9 cellular contexts compared by ENCODE assay signal in the genomic region with DNA sequence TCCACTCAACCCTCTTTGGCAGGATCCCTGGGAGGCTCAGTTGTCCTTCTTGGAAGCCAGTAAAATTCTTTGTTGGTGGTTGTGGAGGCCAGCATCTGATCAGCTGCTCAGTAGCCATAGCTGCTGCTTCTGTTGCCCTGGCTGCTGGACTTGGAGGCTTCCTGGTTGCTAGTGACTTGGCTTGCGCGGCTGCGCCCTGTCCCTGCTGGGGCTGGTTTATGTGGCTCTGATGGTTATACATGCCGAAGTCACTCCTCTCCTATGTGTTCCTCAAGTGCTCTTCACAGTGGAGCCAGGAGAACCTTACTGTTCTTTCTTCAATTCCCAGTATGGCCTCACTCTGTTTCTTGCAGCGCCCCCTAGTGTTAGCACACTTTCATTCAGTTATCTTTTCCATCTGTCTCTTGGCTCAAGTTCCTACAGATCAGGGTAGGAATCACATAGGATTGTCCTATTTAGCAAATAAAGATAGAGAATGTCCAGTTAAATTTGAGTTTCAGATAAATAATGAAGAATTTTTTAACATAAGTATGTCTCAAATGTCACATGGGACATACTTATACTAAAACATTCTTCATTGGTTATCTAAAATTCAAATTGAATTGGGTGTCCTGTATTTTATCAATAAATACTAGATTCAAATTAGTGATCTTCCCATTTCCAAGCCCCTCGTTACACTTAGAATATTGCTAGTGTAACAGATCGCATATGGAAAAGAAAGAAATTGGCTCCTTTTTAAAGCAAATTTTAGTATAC.
DNase-seq lines count a peak whose midpoint lies in the region; ATAC-seq, FAIRE-seq and TF ChIP-seq lines count a peak whose summit lies in the region.
"Had no signal": no experiment of that assay in that cellular context is flagged by ENCODE, and none has a peak within 500 bp of the region (broad histone marks: within the 10 kb centered on the region; RNA-seq: fewer than 3 reads in every experiment).

No MANE protein-coding gene starts in this region.

- H3K36me3 Mint-ChIP-seq in effector memory CD8-positive, alpha-beta T cell (ENCODE audit: insufficient read depth), result no peaks in the 10 kb centered on the region
- no peaks in the 10 kb centered on the region for H3K36me3 Mint-ChIP-seq in naive B cell
- H3K36me3 Mint-ChIP-seq: naive thymus-derived CD4-positive, alpha-beta T cell had no signal

- no peaks in the 10 kb centered on the region for H3K4me1 Mint-ChIP-seq in effector memory CD8-positive, alpha-beta T cell (ENCODE audit: low read depth in 2 of 2)
- peaks cover 0 to 2% (median 0%) of the 10 kb centered on the region in 3 donors for H3K4me1 Mint-ChIP-seq in naive B cell
- H3K4me1 Mint-ChIP-seq: naive thymus-derived CD4-positive, alpha-beta T cell had no signal

- peak; percentile 42 for TF ChIP-seq CTCF in LNCaP clone FGC (IDR thresholded peaks at IDR 0.05; ENCODE audit: control insufficient read depth, extremely low read depth, insufficient read depth)

- no peak overlapping the region for H3K4me3 Mint-ChIP-seq in effector memory CD8-positive, alpha-beta T cell
- H3K4me3 Mint-ChIP-seq in naive B cell, result no peak overlapping the region
- H3K4me3 Mint-ChIP-seq: naive thymus-derived CD4-positive, alpha-beta T cell had no signal

- peak; percentile 47 for DNase-seq in COLO829 (ENCODE audit: low spot score)
- no peak for DNase-seq in LNCaP clone FGC (ENCODE audit: low read depth)
- peak; percentile 3 to 4 (median 4) for DNase-seq in effector memory CD8-positive, alpha-beta T cell
- DNase-seq in naive B cell, result peak; percentile 25
- no peak for DNase-seq in GF-D8 (lab: John Stamatoyannopoulos, UW)
- DNase-seq in GOT3 (lab: John Stamatoyannopoulos, UW), result no peak

- H3K27ac Mint-ChIP-seq in effector memory CD8-positive, alpha-beta T cell, result no peak overlapping the region
- H3K27ac Mint-ChIP-seq in naive B cell, result peak overlapping the region in 1 of 6 donors; percentile 44

- no peaks in the 10 kb centered on the region for H3K9me3 Mint-ChIP-seq in effector memory CD8-positive, alpha-beta T cell
- H3K9me3 Mint-ChIP-seq in naive B cell, result no peaks in the 10 kb centered on the region
- H3K9me3 Mint-ChIP-seq: naive thymus-derived CD4-positive, alpha-beta T cell had no signal

- peak; percentile 79 for FAIRE-seq in TTC549 (lab: Jason Lieb, UNC)

- H3K27me3 Mint-ChIP-seq in effector memory CD8-positive, alpha-beta T cell, result no peaks in the 10 kb centered on the region
- H3K27me3 Mint-ChIP-seq in naive B cell, result peaks cover 9 to 26% (median 25%) of the 10 kb centered on the region in 3 donors

- no peak overlapping the region for H3K4me3 ChIP-seq in LNCaP clone FGC (ENCODE audit: low read depth, low read length)

- ATAC-seq in GM19455 (IDR thresholded peaks at IDR 0.05; ENCODE audit: unreplicated experiment) (peak; percentile 69), naive B cell (ENCODE audit: low read depth in 2 of 2) (no peak)
- ATAC-seq in effector memory CD8-positive, alpha-beta T cell (replicated peaks), result no peak
- ATAC-seq: naive thymus-derived CD4-positive, alpha-beta T cell had no signal

Comparison
In these comparisons a context has a peak if more than half of its experiments do, and no peak if none do; other contexts are left out.
1. DNase-seq: peak in COLO829 (single experiment), effector memory CD8-positive, alpha-beta T cell (3 of 3) and naive B cell (single experiment); none in LNCaP clone FGC (single experiment), GF-D8 (single experiment) and GOT3 (single experiment).